Comparison of ENCODE assay signal across 9 cellular contexts in the genomic region with DNA sequence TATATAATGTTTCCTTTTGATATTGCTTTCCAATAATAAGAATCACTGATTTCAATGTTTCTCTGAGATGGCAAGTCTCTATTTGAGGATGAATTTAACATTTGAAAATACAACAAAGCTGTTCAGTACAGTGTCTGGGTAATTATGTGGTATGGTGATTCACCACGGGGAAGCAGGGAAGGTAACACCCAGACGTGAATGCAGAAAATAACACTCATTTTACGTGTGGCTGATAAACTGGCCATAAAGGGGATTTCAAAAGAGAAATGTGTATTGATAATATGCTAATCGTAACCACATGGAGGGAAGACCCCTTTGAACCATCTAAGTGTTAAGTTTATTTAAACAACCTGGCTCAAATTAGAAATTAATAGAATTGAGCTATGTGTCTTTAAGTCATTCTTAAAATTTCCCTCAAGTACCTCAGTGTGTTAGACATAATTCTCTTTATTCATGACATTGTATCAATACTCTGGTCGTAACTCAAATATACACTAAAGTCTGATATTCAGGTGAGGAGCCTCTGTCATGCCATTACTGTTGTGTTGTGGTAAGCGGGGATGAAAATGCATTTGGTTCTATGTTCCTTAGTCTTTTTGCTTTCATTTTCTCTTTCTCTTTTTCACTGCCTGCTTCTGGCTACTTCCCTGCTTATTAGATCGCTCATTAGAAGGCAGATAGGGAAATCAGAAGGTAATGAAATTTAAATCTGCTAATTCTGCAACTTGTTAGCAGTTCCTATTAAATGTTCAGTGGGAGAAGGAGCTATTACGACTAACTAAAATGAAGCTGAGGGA.
DNase-seq lines count a peak whose midpoint lies in the region; ATAC-seq, FAIRE-seq and TF ChIP-seq lines count a peak whose summit lies in the region.
"Had no signal": no experiment of that assay in that cellular context is flagged by ENCODE, and none has a peak within 500 bp of the region (broad histone marks: within the 10 kb centered on the region; RNA-seq: fewer than 3 reads in every experiment).

No MANE protein-coding gene starts in this region.

- H3K79me2 ChIP-seq in ACC112 (ENCODE audit: control insufficient read depth, insufficient read depth, low read length, unreplicated experiment) (no peaks in the 10 kb centered on the region), endothelial cell of umbilical vein (ENCODE audit: control insufficient read depth, insufficient read depth, low read length) (no peaks in the 10 kb centered on the region)

- H3K27ac ChIP-seq in ACC112 (ENCODE audit: low read depth, low read length) (no peak overlapping the region), endothelial cell of umbilical vein (ENCODE audit: insufficient read depth, low read depth, low read length) (peak overlapping the region; percentile 4), gastrocnemius medialis (no peak overlapping the region)

- no peaks in the 10 kb centered on the region for H3K36me3 ChIP-seq in ACC112 (ENCODE audit: insufficient read depth, low read length)
- H3K36me3 ChIP-seq in endothelial cell of umbilical vein (ENCODE audit: control insufficient read depth in 2 of 2, extremely low read depth in 1 of 2, insufficient read depth in 2 of 2, low read length in 2 of 2), result no peaks in the 10 kb centered on the region
- no peaks in the 10 kb centered on the region for H3K36me3 ChIP-seq in gastrocnemius medialis

- CTCF ChIA-PET in endothelial cell of umbilical vein (lab: Charles Lee), result interaction anchor here (1.0 to 1.7 kb wide), 4 partner anchors 9 to 906 kb away, joined by 3 to 12 read pairs (median 4); no protein-coding TSS in a partner anchor

- in situ Hi-C loops in gastrocnemius medialis (cut with MboI; ENCODE audit: low sequenced_read_pairs in 4 of 4), result no loop called here

- H3K4me3 ChIP-seq in ACC112 (ENCODE audit: low read depth, low read length) (peak overlapping the region; percentile 80), endothelial cell of umbilical vein (replicated peaks in 1 of 3; ENCODE audit: insufficient read depth in 1 of 3, low read depth in 1 of 3, low read length in 3 of 3) (peak overlapping the region; percentile 18 to 72 (median 50)), gastrocnemius medialis (peak overlapping the region in 1 of 4 donors; percentile 17)

- FAIRE-seq in endothelial cell of umbilical vein (lab: Jason Lieb, UNC), result peak; percentile 12

- H3K27me3 ChIP-seq in ACC112 (ENCODE audit: insufficient read depth, low read length), result no peaks in the 10 kb centered on the region
- no peaks in the 10 kb centered on the region for H3K27me3 ChIP-seq in endothelial cell of umbilical vein (ENCODE audit: control insufficient read depth in 2 of 2, insufficient read depth in 2 of 2, low read length in 2 of 2)
- H3K27me3 ChIP-seq in gastrocnemius medialis, result no peaks in the 10 kb centered on the region

- H4K20me1 ChIP-seq in endothelial cell of umbilical vein (replicated peaks; ENCODE audit: control insufficient read depth, extremely low read depth, insufficient read depth, low read length), result no peaks in the 10 kb centered on the region

- H3K4me1 ChIP-seq in ACC112 (ENCODE audit: control insufficient read depth, insufficient read depth, low read length, unreplicated experiment), result no peaks in the 10 kb centered on the region
- H3K4me1 ChIP-seq in endothelial cell of umbilical vein (ENCODE audit: control insufficient read depth, extremely low read depth, insufficient read depth, low read length), result no peaks in the 10 kb centered on the region
- no peaks in the 10 kb centered on the region for H3K4me1 ChIP-seq in gastrocnemius medialis

- H3K9me3 ChIP-seq in endothelial cell of umbilical vein (replicated peaks; ENCODE audit: control insufficient read depth, insufficient read depth, low read length) (no peaks in the 10 kb centered on the region), gastrocnemius medialis (no peaks in the 10 kb centered on the region)

- no peaks in the 10 kb centered on the region for H3K9me1 ChIP-seq in endothelial cell of umbilical vein (replicated peaks; ENCODE audit: control insufficient read depth, extremely low read depth, insufficient read depth, low read length)

- DNase-seq in endothelial cell of umbilical vein (ENCODE audit: low read depth, low spot score), result peak; percentile 72
- DNase-seq in NCI-H1048 (lab: John Stamatoyannopoulos, UW), result no peak
- DNase-seq in NK-92 treated with Interleukin-12 subunit alpha and Interleukin-12 subunit beta, amount 100 ng/mL, for 24 hours (lab: John Stamatoyannopoulos, UW), result no peak
- DNase-seq in gastrocnemius medialis, result no peak
- no peak for DNase-seq in stimulated activated CD4-positive, alpha-beta T cell treated with anti-CD3 and anti-CD28 coated beads, Interleukin-2, amount 100 ng/mL, for 48 hours
- DNase-seq: C1 segment of cervical spinal cord had no signal

- BruUV-seq in endothelial cell of umbilical vein (replicated peaks; lab: Mats Ljungman, UMichigan), result no TSS peak

- intact Hi-C loops in endothelial cell of umbilical vein (cut with micrococcal nuclease) (loop anchor here (1.0 kb wide), 1 partner anchor 141 kb away; no protein-coding TSS in a partner anchor), gastrocnemius medialis (cut with DNase I; ENCODE audit: low total_unique reads) (no loop called here)

- dilution Hi-C loops in endothelial cell of umbilical vein (cut with MboI; ENCODE audit: extremely low pct_ligation_motif_present, low sequenced_read_pairs), result no loop called here

- H2AFZ ChIP-seq in ACC112 (ENCODE audit: low read length, unreplicated experiment), result peak overlapping the region; percentile 92
- peak overlapping the region; percentile 87 for H2AFZ ChIP-seq in endothelial cell of umbilical vein (ENCODE audit: low read depth, low read length)

- no peak for TF ChIP-seq POLR2A in endothelial cell of umbilical vein (IDR thresholded peaks at IDR 0.05; ENCODE audit: low read depth, low read length)
- TF ChIP-seq POLR2A in gastrocnemius medialis (IDR thresholded peaks at IDR 0.05), result no peak

- H3K9ac ChIP-seq in endothelial cell of umbilical vein (replicated peaks; ENCODE audit: extremely low read depth, insufficient read depth, low read length), result peak overlapping the region; percentile 74

- ATAC-seq in GM19397 (IDR thresholded peaks at IDR 0.05; ENCODE audit: unreplicated experiment), result peak; percentile 66
- ATAC-seq in HG03196 (IDR thresholded peaks at IDR 0.05; ENCODE audit: unreplicated experiment), result peak; percentile 66
- no peak for ATAC-seq in gastrocnemius medialis

- POLR2A ChIA-PET in endothelial cell of umbilical vein (lab: Charles Lee), result no interaction called here

- H3K4me2 ChIP-seq in endothelial cell of umbilical vein (ENCODE audit: insufficient read depth, low read length), result peak overlapping the region; percentile 93

- TF ChIP-seq CTCF in endothelial cell of umbilical vein (IDR thresholded peaks at IDR 0.05; ENCODE audit: extremely low read depth in 1 of 2, insufficient read depth in 1 of 2, low read depth in 1 of 2, low read length in 2 of 2), result no peak
- TF ChIP-seq CTCF in gastrocnemius medialis (IDR thresholded peaks at IDR 0.05 in 4 of 5, conservative IDR thresholded peaks at IDR 0.05 in 1 of 5), result no peak

TF ChIP-seq in endothelial cell of umbilical vein, 7 proteins besides CTCF, POLR2A, EP300 and RAD21:
- TF ChIP-seq FOS (IDR thresholded peaks at IDR 0.05; ENCODE audit: borderline replicate concordance, insufficient read depth, low read length) (peak; percentile 25), GATA2 (IDR thresholded peaks at IDR 0.05; ENCODE audit: insufficient read depth, insufficient read length, low read depth, low read length) (no peak)

Comparison
In these comparisons a context has a peak if more than half of its experiments do, and no peak if none do; other contexts are left out.
1. ATAC-seq: peak in GM19397 (single experiment) and HG03196 (single experiment); none in gastrocnemius medialis (0 of 2).